ENCODE assay signal across 15 cellular contexts in genomic region chr2:180625006-180625844, GRCh38.
DNase-seq lines count a peak whose midpoint lies in the region; ATAC-seq and TF ChIP-seq lines count a peak whose summit lies in the region.
"Had no signal": no experiment of that assay in that cellular context is flagged by ENCODE, and none has a peak within 500 bp of the region (broad histone marks: within the 10 kb centered on the region; RNA-seq: fewer than 3 reads in every experiment).

No MANE protein-coding gene starts in this region.

- no peak overlapping the region for H2AFZ ChIP-seq in IMR-90 (replicated peaks; ENCODE audit: low read length, poor library complexity)
- H2AFZ ChIP-seq in neuronal stem cell (ENCODE audit: low read length): no peak overlapping the region
- H2AFZ ChIP-seq: PC-9 had no signal

- H3K27ac ChIP-seq in IMR-90 (ENCODE audit: insufficient read depth, low read length) (peak overlapping the region; percentile 52; the same call in 1 of the 2 replicates), neuronal stem cell (replicated peaks; ENCODE audit: low read length) (no peak overlapping the region)
- H3K27ac ChIP-seq: PC-9 had no signal

- H3K36me3 ChIP-seq in IMR-90 (ENCODE audit: control insufficient read depth, insufficient read depth, low read length): no peaks in the 10 kb centered on the region
- H3K36me3 ChIP-seq in neuronal stem cell (replicated peaks in 1 of 2; ENCODE audit: control insufficient read depth in 2 of 2, insufficient read depth in 2 of 2, low read length in 2 of 2): no peaks in the 10 kb centered on the region

- no peak for TF ChIP-seq RAD21 in IMR-90 (IDR thresholded peaks at IDR 0.05; ENCODE audit: low read length)

- no peaks in the 10 kb centered on the region for H3K79me1 ChIP-seq in IMR-90 (ENCODE audit: low read depth in 1 of 2, low read length in 2 of 2)
- H3K79me1 ChIP-seq in neuronal stem cell (ENCODE audit: low read depth, low read length): no peaks in the 10 kb centered on the region

- H2BK12ac ChIP-seq in neuronal stem cell (ENCODE audit: low read length): no peak overlapping the region

- H3K4me2 ChIP-seq in IMR-90 (ENCODE audit: low read depth, low read length) (no peak overlapping the region; the same call in 1 of the 2 replicates), neuronal stem cell (ENCODE audit: insufficient read depth, low read length, poor library complexity, severe bottlenecking) (no peak overlapping the region)
- H3K4me2 ChIP-seq: PC-9 had no signal

- H3K9ac ChIP-seq in IMR-90 (ENCODE audit: low read depth, low read length) (no peak overlapping the region), neuronal stem cell (ENCODE audit: low read depth, low read length, poor library complexity) (no peak overlapping the region)

- peak; percentile 84 for ATAC-seq in IMR-90 (ENCODE audit: low read depth)
- ATAC-seq in GM18858 (IDR thresholded peaks at IDR 0.05; ENCODE audit: unreplicated experiment): no peak
- ATAC-seq: stimulated activated naive CD8-positive, alpha-beta T cell treated with anti-CD3 and anti-CD28 coated beads, Interleukin-15, Interleukin-2, amounts not matched to agents 100 U/mL and 50 U/mL, for 24 hours had no signal

- CTCF ChIA-PET in IMR-90 (lab: Yijun Ruan, JAX): no interaction called here

- H3K23ac ChIP-seq in IMR-90 (ENCODE audit: low read depth, low read length) (no peak overlapping the region), neuronal stem cell (ENCODE audit: low read depth, low read length, poor library complexity) (no peak overlapping the region)

- H4K91ac ChIP-seq in IMR-90 (ENCODE audit: insufficient read depth, low read depth, low read length) (peak overlapping the region; percentile 76), neuronal stem cell (ENCODE audit: low read depth, low read length, poor library complexity) (no peak overlapping the region)

- H3K9me1 ChIP-seq in IMR-90 (ENCODE audit: insufficient read depth, low read length): no peaks in the 10 kb centered on the region

- BruUV-seq in IMR-90 (replicated peaks; lab: Mats Ljungman, UMichigan): no TSS peak

- no peak for TF ChIP-seq POLR2A in IMR-90 (IDR thresholded peaks at IDR 0.05; ENCODE audit: low read depth, low read length)

- H3K27me3 ChIP-seq in IMR-90 (ENCODE audit: control insufficient read depth, insufficient read depth, low read length) (no peaks in the 10 kb centered on the region), neuronal stem cell (ENCODE audit: control insufficient read depth in 3 of 3, insufficient read depth in 3 of 3, low read depth in 1 of 3, low read length in 3 of 3) (no peaks in the 10 kb centered on the region)

- WGBS in IMR-90 (ENCODE audit: extremely low coverage in 2 of 2, insufficient read length in 1 of 2), 2 experiments: no CpG with 5 or more reads among the region's 4 CpGs
- WGBS in neuronal stem cell (ENCODE audit: extremely low coverage in 2 of 2, insufficient read length in 2 of 2, insufficient replicate concordance in 1 of 2), 2 donors: no CpG with 5 or more reads among the region's 4 CpGs

- no peaks in the 10 kb centered on the region for H4K20me1 ChIP-seq in IMR-90 (ENCODE audit: insufficient read depth, low read length)

- peak overlapping the region; percentile 67 for H2BK5ac ChIP-seq in IMR-90 (ENCODE audit: low read depth, low read length, poor library complexity, severe bottlenecking)
- no peak overlapping the region for H2BK5ac ChIP-seq in neuronal stem cell (ENCODE audit: low read length)

- intact Hi-C loops in IMR-90 (cut with micrococcal nuclease): no loop called here

- H2BK120ac ChIP-seq in IMR-90 (ENCODE audit: low read depth, low read length) (peak overlapping the region; percentile 83), neuronal stem cell (ENCODE audit: low read depth, low read length) (no peak overlapping the region)

- POLR2A ChIA-PET in IMR-90 (lab: Charles Lee; ENCODE audit: unreplicated experiment): no interaction called here

- H2BK20ac ChIP-seq in IMR-90 (ENCODE audit: low read depth, low read length): peak overlapping the region; percentile 66

- H3K4me1 ChIP-seq in IMR-90 (ENCODE audit: control insufficient read depth, insufficient read depth, low read length) (peaks cover 4% of the 10 kb centered on the region), neuronal stem cell (ENCODE audit: control insufficient read depth in 2 of 2, insufficient read depth in 1 of 2, low read depth in 1 of 2, low read length in 2 of 2) (no peaks in the 10 kb centered on the region)

- H2AK9ac ChIP-seq in IMR-90 (replicated peaks; ENCODE audit: low read depth, low read length, poor library complexity): no peak overlapping the region

- peak; percentile 71 for DNase-seq in AG09319 (ENCODE audit: extremely low read depth, low read depth)
- peak; percentile 92 for DNase-seq in IMR-90
- peak; percentile 60 for DNase-seq in brain pericyte (ENCODE audit: low read depth, low spot score)
- DNase-seq in kidney glomerular epithelial cell (lab: John Stamatoyannopoulos, UW): peak; percentile 75
- DNase-seq in neuronal stem cell (ENCODE audit: low spot score): no peak
- DNase-seq in DMS 273 treated with DMSO at 0.1 percent for 48 hours (lab: John Stamatoyannopoulos, UW): no peak
- DNase-seq in NCI-H345 (lab: John Stamatoyannopoulos, UW): no peak
- DNase-seq: activated naive CD8-positive, alpha-beta T cell treated with anti-CD3 and anti-CD28 coated beads, Interleukin-2, amount 10 ng/mL, durations not matched to agents 7 days and 5 days; C1 segment of cervical spinal cord; hypothalamus; NCI-H1105 treated with DMSO at 0.1 percent for 48 hours; PC-9; stimulated activated CD4-positive, alpha-beta T cell treated with anti-CD3 and anti-CD28 coated beads, Interleukin-4, amount 100 ng/mL, for 24 hours; stimulated activated naive CD8-positive, alpha-beta T cell treated with anti-CD3 and anti-CD28 coated beads, Interleukin-15, Interleukin-2, amounts not matched to agents 100 U/mL and 50 U/mL, for 24 hours had no signal

- H3K4me3 ChIP-seq in IMR-90 (ENCODE audit: insufficient read depth, low read depth, low read length) (no peak overlapping the region), neuronal stem cell (ENCODE audit: low read length in 2 of 2) (no peak overlapping the region)
- H3K4me3 ChIP-seq: PC-9 had no signal

- H4K8ac ChIP-seq in IMR-90 (ENCODE audit: low read depth in 2 of 2, low read length in 2 of 2): peak overlapping the region; percentile 32 to 54; a peak in 2 of 4 replicates
- H4K8ac ChIP-seq in neuronal stem cell (ENCODE audit: low read depth, low read length): no peak overlapping the region

- H3K56ac ChIP-seq in IMR-90 (ENCODE audit: extremely low read depth, insufficient read depth, low read length): peak overlapping the region; percentile 13; the same call in 1 of the 2 replicates

- 0 out of 2 replicates have a peak overlapping the region, but pooled peaks have one; percentile 38 for H3K14ac ChIP-seq in IMR-90 (replicated peaks; ENCODE audit: low read depth, low read length)
- no peak overlapping the region for H3K14ac ChIP-seq in neuronal stem cell (ENCODE audit: low read length)

- H2BK15ac ChIP-seq in IMR-90 (ENCODE audit: low read depth, low read length): peak overlapping the region; percentile 56; the same call in 1 of the 3 replicates
- no peak overlapping the region for H2BK15ac ChIP-seq in neuronal stem cell (ENCODE audit: low read length)

- no peaks in the 10 kb centered on the region for H3K9me3 ChIP-seq in IMR-90 (ENCODE audit: control insufficient read depth, insufficient read depth, low read length)
- no peaks in the 10 kb centered on the region for H3K9me3 ChIP-seq in neuronal stem cell (replicated peaks in 1 of 2; ENCODE audit: control insufficient read depth in 2 of 2, insufficient read depth in 1 of 2, low read depth in 1 of 2, low read length in 2 of 2)

- peak overlapping the region; percentile 78; the same call in 1 of the 2 replicates for H3K18ac ChIP-seq in IMR-90 (ENCODE audit: low read depth, low read length)
- H3K18ac ChIP-seq in neuronal stem cell (ENCODE audit: low read length): no peak overlapping the region

- dilution Hi-C loops in IMR-90 (cut with HindIII; ENCODE audit: low sequenced_read_pairs, unreplicated experiment): no loop called here

- TF ChIP-seq CTCF in AG09319 (IDR thresholded peaks at IDR 0.05; ENCODE audit: low read depth, low read length): no peak
- no peak for TF ChIP-seq CTCF in IMR-90 (conservative IDR thresholded peaks at IDR 0.05; ENCODE audit: low read depth, low read length)

- H2AK5ac ChIP-seq in IMR-90 (ENCODE audit: low read depth, low read length) (peak overlapping the region; percentile 91; the same call in 1 of the 2 replicates), neuronal stem cell (ENCODE audit: low read depth, low read length) (no peak overlapping the region)

- peak overlapping the region; percentile 46; the same call in 1 of the 2 replicates for H4K5ac ChIP-seq in IMR-90 (ENCODE audit: low read depth, low read length)

- in situ Hi-C loops in IMR-90 (cut with MboI; ENCODE audit: low sequenced_read_pairs): no loop called here

- H3K4ac ChIP-seq in IMR-90 (ENCODE audit: low read depth, low read length) (peak overlapping the region; percentile 83), neuronal stem cell (ENCODE audit: low read length) (no peak overlapping the region)

TF ChIP-seq in IMR-90, 13 proteins besides CTCF, POLR2A, EP300 and RAD21 (continues in another document):
- TF ChIP-seq MAZ (IDR thresholded peaks at IDR 0.05; ENCODE audit: borderline replicate concordance, low read depth, low read length) (no peak), MAFK (IDR thresholded peaks at IDR 0.05; ENCODE audit: low read depth, low read length) (peak; percentile 43), NFE2L2 (IDR thresholded peaks at IDR 0.05; ENCODE audit: low read depth, low read length) (no peak), RCOR1 (IDR thresholded peaks at IDR 0.05; ENCODE audit: insufficient replicate concordance, low read length) (no peak), CHD1 (IDR thresholded peaks at IDR 0.05; ENCODE audit: low read depth, low read length) (no peak), ELK1 (IDR thresholded peaks at IDR 0.05; ENCODE audit: borderline replicate concordance, low read depth, low read length) (no peak), SMC3 (IDR thresholded peaks at IDR 0.05; ENCODE audit: low read depth, low read length) (no peak), RFX5 (IDR thresholded peaks at IDR 0.05; ENCODE audit: low read depth, low read length) (no peak), CEBPB (IDR thresholded peaks at IDR 0.05; ENCODE audit: low read depth, low read length) (peak; percentile 10; the same call in 1 of the 2 replicates), FOS (IDR thresholded peaks at IDR 0.05; ENCODE audit: low read depth, low read length) (peak; percentile 94), BHLHE40 (IDR thresholded peaks at IDR 0.05; ENCODE audit: low read depth, low read length) (peak; percentile 57; the same call in 1 of the 2 replicates)

Comparison
In these comparisons a context has a peak if more than half of its experiments do, and no peak if none do; other contexts are left out.
1. DNase-seq: peak in AG09319 (single experiment), IMR-90 (single experiment), brain pericyte (single experiment) and kidney glomerular epithelial cell (single experiment); none in neuronal stem cell (single experiment), DMS 273 treated with DMSO at 0.1 percent for 48 hours (single experiment) and NCI-H345 (single experiment).